Comparison of ENCODE assay signal across 12 cellular contexts in the genomic region with DNA sequence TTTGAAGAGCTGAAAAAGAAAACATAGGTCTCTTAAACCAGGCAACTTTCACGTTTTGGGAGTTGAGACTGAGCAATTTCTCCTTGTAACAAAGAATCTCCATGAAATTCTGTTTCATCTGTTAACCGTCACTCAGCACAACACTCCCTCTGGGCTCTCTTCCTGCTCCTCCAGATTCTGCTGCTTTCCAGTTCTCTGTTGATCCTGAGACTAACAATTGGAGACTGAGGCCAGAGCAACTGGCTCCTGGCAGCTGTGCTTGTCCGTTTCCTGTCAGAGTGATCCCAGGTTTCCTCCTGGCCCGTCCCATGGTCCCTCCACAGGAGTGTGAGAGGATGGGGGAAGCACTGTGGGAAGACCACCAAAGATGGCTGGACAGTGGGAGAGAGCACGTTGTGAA. TPM values are rescaled to one million over a fixed set of nuclear protein-coding genes. Genes with fewer than 3 reads are reported as not detected.
DNase-seq lines count a peak whose midpoint lies in the region; ATAC-seq and TF ChIP-seq lines count a peak whose summit lies in the region.
"Had no signal": no experiment of that assay in that cellular context is flagged by ENCODE, and none has a peak within 500 bp of the region (broad histone marks: within the 10 kb centered on the region; RNA-seq: fewer than 3 reads in every experiment).

No MANE protein-coding gene starts in this region.

- H3K27me3 ChIP-seq in HCT116 (ENCODE audit: insufficient read depth, low read length) (no peaks in the 10 kb centered on the region), adrenal gland (no peaks in the 10 kb centered on the region), right cardiac atrium (ENCODE audit: control insufficient read depth, insufficient read depth) (no peaks in the 10 kb centered on the region), sigmoid colon (no peaks in the 10 kb centered on the region), prostate gland (replicated peaks; ENCODE audit: insufficient read depth) (no peaks in the 10 kb centered on the region)
- H3K27me3 ChIP-seq: MG63 had no signal

- no peak overlapping the region for H3K4me3 ChIP-seq in HCT116 (replicated peaks in 1 of 2; ENCODE audit: low read depth in 1 of 2, low read length in 2 of 2)
- no peak overlapping the region for H3K4me3 ChIP-seq in adrenal gland
- H3K4me3 ChIP-seq in right cardiac atrium (ENCODE audit: low read length), result no peak overlapping the region
- no peak overlapping the region for H3K4me3 ChIP-seq in sigmoid colon
- H3K4me3 ChIP-seq in prostate gland, result no peak overlapping the region
- H3K4me3 ChIP-seq: MG63 had no signal

- BruUV-seq in HCT116 (replicated peaks; lab: Mats Ljungman, UMichigan), result no TSS peak

- peak overlapping the region; percentile 14 for H3K4me2 ChIP-seq in HCT116 (ENCODE audit: low read length)

- TF ChIP-seq RAD21 in HCT116 (IDR thresholded peaks at IDR 0.05; ENCODE audit: low read depth), result no peak

- no peak overlapping the region for H2AFZ ChIP-seq in HCT116 (ENCODE audit: low read depth, low read length, poor library complexity, severe bottlenecking)
- H2AFZ ChIP-seq: parathyroid adenoma had no signal

- intact Hi-C loops in HCT116 (cut with micrococcal nuclease) (no loop called here), adrenal gland (cut with DNase I) (no loop called here), right cardiac atrium (cut with DNase I) (loop anchor here in 1 of 4 donors (2.0 kb wide), 1 partner anchor 17 kb away; no protein-coding TSS in a partner anchor), sigmoid colon (cut with DNase I) (loop anchor here (2.0 kb wide), 1 partner anchor 33 kb away; a partner anchor contains a TSS), prostate gland (cut with DNase I) (no loop called here)

- POLR2A ChIA-PET in HCT116 (lab: Charles Lee), result no interaction called here

- RAD21 ChIA-PET in HCT116 (lab: Charles Lee; ENCODE audit: low non-redundant PET in 1 of 2, low total read pairs in 2 of 2, uncharacterized antibody in 2 of 2, unreplicated experiment in 2 of 2), result interaction anchor here in 1 of 2 experiments (0.7 kb wide), 1 partner anchor 1176 kb away, joined by 4 read pairs; no protein-coding TSS in a partner anchor

- DNase-seq in HCT116 (ENCODE audit: low read depth, low spot score), result no peak
- peak in 1 of 7 donors; percentile 11 for DNase-seq in adrenal gland
- DNase-seq in right cardiac atrium, result peak; percentile 28 to 68 (median 65)
- no peak for DNase-seq in sigmoid colon
- DNase-seq in activated CD8-positive, alpha-beta memory T cell treated with anti-CD3 and anti-CD28 coated beads, Interleukin-2, amount 50 U/mL, for 48 hours, result no peak
- no peak for DNase-seq in NOMO-1 treated with dmso at 0.1 percent for 144 hours (lab: John Stamatoyannopoulos, UW; ENCODE audit: unreplicated experiment)
- no peak for DNase-seq in prostate gland (ENCODE audit: low spot score)
- DNase-seq in NCI-H774 (lab: John Stamatoyannopoulos, UW), result no peak
- DNase-seq: activated CD4-positive, alpha-beta T cell treated with anti-CD3 and anti-CD28 coated beads for 48 hours; NCI-H510A treated with DMSO at 0.1 percent for 48 hours had no signal

- H3K79me2 ChIP-seq in HCT116 (ENCODE audit: insufficient read depth, low read length), result peaks cover 48% of the 10 kb centered on the region

- H3K36me3 ChIP-seq in HCT116 (ENCODE audit: control insufficient read depth in 1 of 2, insufficient read depth in 2 of 2, low read length in 2 of 2), result peaks cover 41 to 42% of the 10 kb centered on the region in 2 experiments
- peaks cover 0 to 63% of the 10 kb centered on the region in 2 donors for H3K36me3 ChIP-seq in adrenal gland (replicated peaks in 1 of 2)
- peaks cover 23 to 56% (median 31%) of the 10 kb centered on the region in 4 donors for H3K36me3 ChIP-seq in sigmoid colon
- H3K36me3 ChIP-seq in prostate gland, result no peaks in the 10 kb centered on the region

- no peak overlapping the region for H3K27ac ChIP-seq in HCT116 (ENCODE audit: low read depth, low read length)
- peak overlapping the region; percentile 44 to 89 (median 71) for H3K27ac ChIP-seq in adrenal gland
- peak overlapping the region; percentile 95 for H3K27ac ChIP-seq in right cardiac atrium (ENCODE audit: low read length)
- H3K27ac ChIP-seq in sigmoid colon, result peak overlapping the region; percentile 69 to 87 (median 74)
- H3K27ac ChIP-seq in prostate gland, result peak overlapping the region in 1 of 2 donors; percentile 39

- CTCF ChIA-PET in HCT116 (lab: Charles Lee), result interaction anchor here (0.8 kb wide), 1 partner anchor 147 kb away, joined by 4 read pairs; no protein-coding TSS in a partner anchor

- H3K4me1 ChIP-seq in HCT116 (ENCODE audit: control insufficient read depth in 1 of 2, insufficient read depth in 2 of 2, low read length in 2 of 2) (peaks cover 34 to 41% of the 10 kb centered on the region in 2 experiments), adrenal gland (replicated peaks in 1 of 2) (peaks cover 41 to 45% of the 10 kb centered on the region in 2 donors), right cardiac atrium (ENCODE audit: control insufficient read depth, insufficient read depth, low read length) (peaks cover 18% of the 10 kb centered on the region), sigmoid colon (peaks cover 0 to 54% (median 44%) of the 10 kb centered on the region in 4 donors), prostate gland (replicated peaks) (no peaks in the 10 kb centered on the region)

- no peaks in the 10 kb centered on the region for H3K9me2 ChIP-seq in HCT116 (ENCODE audit: insufficient read depth)

- 35 to 57% (median 47%) methylated on average over 5 of the region's 5 CpGs for WGBS in adrenal gland, 4 donors
- 33% methylated on average over 5 of the region's 5 CpGs for WGBS in right cardiac atrium
- 63 to 73% methylated on average over 5 of the region's 5 CpGs for WGBS in sigmoid colon, 2 donors
- 39% methylated on average over 5 of the region's 5 CpGs for WGBS in prostate gland

- H3K9ac ChIP-seq in HCT116 (ENCODE audit: low read length), result no peak overlapping the region
- H3K9ac ChIP-seq: parathyroid adenoma had no signal

- TF ChIP-seq POLR2A in HCT116 (IDR thresholded peaks at IDR 0.05; ENCODE audit: borderline replicate concordance, extremely low read depth, insufficient read depth, insufficient read length) (no peak), adrenal gland (IDR thresholded peaks at IDR 0.05) (no peak), sigmoid colon (IDR thresholded peaks at IDR 0.05) (no peak), prostate gland (IDR thresholded peaks at IDR 0.05) (no peak)

- H4K20me1 ChIP-seq in HCT116 (ENCODE audit: insufficient read depth), result peaks cover 14% of the 10 kb centered on the region; the same call in 1 of the 2 replicates

- no peak for TF ChIP-seq CTCF in HCT116 (IDR thresholded peaks at IDR 0.05 in 2 of 3, conservative IDR thresholded peaks at IDR 0.05 in 1 of 3; ENCODE audit: borderline replicate concordance in 1 of 3, insufficient read depth in 1 of 3, low read depth in 2 of 3, low read length in 2 of 3)
- TF ChIP-seq CTCF in adrenal gland (IDR thresholded peaks at IDR 0.05), result no peak
- TF ChIP-seq CTCF in sigmoid colon (IDR thresholded peaks at IDR 0.05), result no peak
- TF ChIP-seq CTCF in prostate gland (IDR thresholded peaks at IDR 0.05), result no peak

- ATAC-seq in HCT116 (peak; percentile 24; the same call in 1 of the 2 replicates), right cardiac atrium (peak; percentile 66 to 67)

- H3K9me3 ChIP-seq in HCT116 (ENCODE audit: control insufficient read depth in 1 of 2, insufficient read depth in 1 of 2, low read depth in 1 of 2, low read length in 2 of 2) (no peaks in the 10 kb centered on the region), adrenal gland (replicated peaks in 1 of 3) (no peaks in the 10 kb centered on the region), right cardiac atrium (ENCODE audit: control insufficient read depth, low read length) (no peaks in the 10 kb centered on the region), sigmoid colon (no peaks in the 10 kb centered on the region), prostate gland (no peaks in the 10 kb centered on the region)
- H3K9me3 ChIP-seq: MG63 had no signal

- TF ChIP-seq EP300 in sigmoid colon (IDR thresholded peaks at IDR 0.05), result no peak

TF ChIP-seq in HCT116, 20 proteins besides CTCF, POLR2A, EP300 and RAD21:
- TF ChIP-seq EGR1 (IDR thresholded peaks at IDR 0.05; ENCODE audit: low read depth), result no peak
- TF ChIP-seq EZH2phosphoT487 (IDR thresholded peaks at IDR 0.05; ENCODE audit: borderline replicate concordance), result no peak
- no peak for TF ChIP-seq JUND (IDR thresholded peaks at IDR 0.05)

RNA-seq across cellular contexts. Expression of a gene that starts 32.5 kb away (rescaled TPM):
- total RNA-seq in HCT116 (2021; ENCODE audit: unreplicated experiment) (191 TPM), adrenal gland (100 to 1,000 TPM; 138 to 213 (median 195) TPM), right cardiac atrium (100 to 1,000 TPM; 128 to 148 (median 139) TPM), sigmoid colon (100 to 1,000 TPM; 117 to 176 (median 170) TPM), prostate gland (100 to 1,000 TPM; 193 to 249 TPM)
- polyA plus RNA-seq in HCT116 (2012), result 135 and 139 TPM in 2 replicates
- polyA plus RNA-seq in adrenal gland (100 to 1,000 TPM; 125 to 188 (median 146) TPM), right cardiac atrium (89.5 TPM), sigmoid colon (100 to 1,000 TPM; 133 to 182 (median 155) TPM)

RNA-seq across cellular contexts. Expression of a gene that starts 43.8 kb away (rescaled TPM):
- total RNA-seq in HCT116 (2021; ENCODE audit: unreplicated experiment) (4.9 TPM), adrenal gland (1 to 10 TPM; 5.9 to 9.4 (median 6.6) TPM), right cardiac atrium (1 to 10 TPM; 6.3 to 8.5 (median 6.9) TPM), sigmoid colon (1 to 10 TPM; 2.3 to 9.5 (median 7.5) TPM), prostate gland (10 to 100 TPM; 20.0 to 26.6 TPM)
- 3.5 and 4.7 TPM in 2 replicates for polyA plus RNA-seq in HCT116 (2012)
- polyA plus RNA-seq in adrenal gland (10 to 100 TPM in 1 of 3 donors, 1 to 10 TPM in 2; 4.6 to 13.1 (median 7.7) TPM), right cardiac atrium (5.0 TPM), sigmoid colon (10 to 100 TPM in 2 of 3 donors, 1 to 10 TPM in 1; 10.0 to 16.8 (median 11.8) TPM)

Comparison
In these comparisons a context has a peak if more than half of its experiments do, and no peak if none do; other contexts are left out.
1. DNase-seq: peak in right cardiac atrium (3 of 3); none in HCT116 (single experiment), sigmoid colon (single experiment), activated CD8-positive, alpha-beta memory T cell treated with anti-CD3 and anti-CD28 coated beads, Interleukin-2, amount 50 U/mL, for 48 hours (single experiment), NOMO-1 treated with dmso at 0.1 percent for 144 hours (single experiment), prostate gland (single experiment) and NCI-H774 (single experiment).